Comparison of ENCODE assay signal across 1 cellular context in the genomic region with DNA sequence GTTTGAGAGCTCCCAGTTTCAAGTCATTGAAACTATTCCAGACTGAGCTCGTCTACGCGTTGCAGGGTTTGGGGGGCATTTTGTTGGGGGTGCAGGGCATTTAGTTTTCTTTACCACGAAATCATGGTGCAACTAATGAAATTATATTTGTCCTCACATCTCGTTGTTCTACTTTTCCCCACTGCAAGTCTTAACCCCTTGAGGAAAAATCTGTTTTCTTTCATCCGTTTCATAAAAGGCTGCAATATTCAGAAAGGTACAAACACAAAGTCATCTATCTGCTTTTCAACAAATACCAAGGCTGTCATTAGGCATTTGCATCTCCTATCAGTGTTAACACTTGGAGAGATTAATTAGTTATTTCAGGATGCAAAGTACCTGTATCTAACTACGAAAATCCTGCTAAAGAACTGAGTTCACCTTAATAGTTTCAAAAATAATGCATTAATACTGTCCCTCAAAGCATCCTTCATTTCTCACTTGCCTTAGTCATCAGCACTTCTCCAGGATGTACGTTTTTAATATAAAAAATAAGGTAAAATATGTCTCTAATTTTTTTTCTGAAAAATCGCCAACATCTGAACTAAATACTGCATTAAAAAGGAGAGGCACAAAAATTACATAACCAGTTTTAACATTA.
TF ChIP-seq lines count a peak whose summit lies in the region.

No MANE protein-coding gene starts in this region.

TF ChIP-seq in H1, 55 proteins besides CTCF, POLR2A, EP300 and RAD21:
- TF ChIP-seq KDM4A (IDR thresholded peaks at IDR 0.05; ENCODE audit: low read depth, low read length, severe bottlenecking) (no peak), KDM1A (IDR thresholded peaks at IDR 0.05; ENCODE audit: borderline replicate concordance, low read length) (no peak), CEBPB (IDR thresholded peaks at IDR 0.05; ENCODE audit: low read depth, low read length) (no peak), SIRT6 (IDR thresholded peaks at IDR 0.05; ENCODE audit: low read length) (peak; percentile 14), NRF1 (IDR thresholded peaks at IDR 0.05; ENCODE audit: low read depth, low read length) (peak; percentile 16; the same call in 1 of the 2 replicates), CBX5 (IDR thresholded peaks at IDR 0.05; ENCODE audit: low read depth, low read length) (no peak), SIX5 (IDR thresholded peaks at IDR 0.05; ENCODE audit: low read depth, low read length) (no peak), HDAC2 (IDR thresholded peaks at IDR 0.05; ENCODE audit: borderline replicate concordance in 1 of 2, low read depth in 2 of 2, low read length in 2 of 2) (no peak), SP1 (IDR thresholded peaks at IDR 0.05; ENCODE audit: low read depth, low read length) (no peak; the same call in 1 of the 2 replicates), TBP (IDR thresholded peaks at IDR 0.05; ENCODE audit: low read depth, low read length) (peak; percentile 91), SP4 (IDR thresholded peaks at IDR 0.05; ENCODE audit: low read length) (no peak; the same call in 1 of the 2 replicates), CHD1 (IDR thresholded peaks at IDR 0.05; ENCODE audit: low read depth, low read length) (peak; percentile 87), YY1 (IDR thresholded peaks at IDR 0.05; ENCODE audit: low read depth, low read length) (no peak), EZH2 (IDR thresholded peaks at IDR 0.05; ENCODE audit: low read depth, low read length, severe bottlenecking) (no peak), JUND (IDR thresholded peaks at IDR 0.05; ENCODE audit: low read length) (no peak), CBX8 (IDR thresholded peaks at IDR 0.05; ENCODE audit: borderline replicate concordance, low read depth, low read length) (no peak), BRCA1 (IDR thresholded peaks at IDR 0.05; ENCODE audit: low read depth, low read length) (no peak), SIN3A (conservative IDR thresholded peaks at IDR 0.05 in 1 of 2, IDR thresholded peaks at IDR 0.05 in 1 of 2; ENCODE audit: low read depth in 1 of 2, low read length in 2 of 2) (peak in 1 of 2 experiments; percentile 55; a peak in 1 of 4 replicates), JUN (IDR thresholded peaks at IDR 0.05; ENCODE audit: low read depth, low read length) (no peak), EGR1 (IDR thresholded peaks at IDR 0.05; ENCODE audit: borderline replicate concordance, low read depth, low read length) (0 out of 2 replicates have a peak, but pooled peaks have one; percentile 7), TAF1 (IDR thresholded peaks at IDR 0.05; ENCODE audit: low read depth, low read length) (peak; percentile 97), POLR2AphosphoS5 (IDR thresholded peaks at IDR 0.05; ENCODE audit: low read depth, low read length) (peak; percentile 78), TAF7 (optimal IDR thresholded peaks at IDR 0.05; ENCODE audit: borderline replicate concordance, low read depth, low read length) (peak; percentile 80), TEAD4 (IDR thresholded peaks at IDR 0.05; ENCODE audit: low read depth, low read length) (no peak), GABPA (IDR thresholded peaks at IDR 0.05; ENCODE audit: borderline replicate concordance, insufficient read depth, low read length) (no peak), SUZ12 (IDR thresholded peaks at IDR 0.05; ENCODE audit: low read length) (no peak)
- TF ChIP-seq, protein P1, sequence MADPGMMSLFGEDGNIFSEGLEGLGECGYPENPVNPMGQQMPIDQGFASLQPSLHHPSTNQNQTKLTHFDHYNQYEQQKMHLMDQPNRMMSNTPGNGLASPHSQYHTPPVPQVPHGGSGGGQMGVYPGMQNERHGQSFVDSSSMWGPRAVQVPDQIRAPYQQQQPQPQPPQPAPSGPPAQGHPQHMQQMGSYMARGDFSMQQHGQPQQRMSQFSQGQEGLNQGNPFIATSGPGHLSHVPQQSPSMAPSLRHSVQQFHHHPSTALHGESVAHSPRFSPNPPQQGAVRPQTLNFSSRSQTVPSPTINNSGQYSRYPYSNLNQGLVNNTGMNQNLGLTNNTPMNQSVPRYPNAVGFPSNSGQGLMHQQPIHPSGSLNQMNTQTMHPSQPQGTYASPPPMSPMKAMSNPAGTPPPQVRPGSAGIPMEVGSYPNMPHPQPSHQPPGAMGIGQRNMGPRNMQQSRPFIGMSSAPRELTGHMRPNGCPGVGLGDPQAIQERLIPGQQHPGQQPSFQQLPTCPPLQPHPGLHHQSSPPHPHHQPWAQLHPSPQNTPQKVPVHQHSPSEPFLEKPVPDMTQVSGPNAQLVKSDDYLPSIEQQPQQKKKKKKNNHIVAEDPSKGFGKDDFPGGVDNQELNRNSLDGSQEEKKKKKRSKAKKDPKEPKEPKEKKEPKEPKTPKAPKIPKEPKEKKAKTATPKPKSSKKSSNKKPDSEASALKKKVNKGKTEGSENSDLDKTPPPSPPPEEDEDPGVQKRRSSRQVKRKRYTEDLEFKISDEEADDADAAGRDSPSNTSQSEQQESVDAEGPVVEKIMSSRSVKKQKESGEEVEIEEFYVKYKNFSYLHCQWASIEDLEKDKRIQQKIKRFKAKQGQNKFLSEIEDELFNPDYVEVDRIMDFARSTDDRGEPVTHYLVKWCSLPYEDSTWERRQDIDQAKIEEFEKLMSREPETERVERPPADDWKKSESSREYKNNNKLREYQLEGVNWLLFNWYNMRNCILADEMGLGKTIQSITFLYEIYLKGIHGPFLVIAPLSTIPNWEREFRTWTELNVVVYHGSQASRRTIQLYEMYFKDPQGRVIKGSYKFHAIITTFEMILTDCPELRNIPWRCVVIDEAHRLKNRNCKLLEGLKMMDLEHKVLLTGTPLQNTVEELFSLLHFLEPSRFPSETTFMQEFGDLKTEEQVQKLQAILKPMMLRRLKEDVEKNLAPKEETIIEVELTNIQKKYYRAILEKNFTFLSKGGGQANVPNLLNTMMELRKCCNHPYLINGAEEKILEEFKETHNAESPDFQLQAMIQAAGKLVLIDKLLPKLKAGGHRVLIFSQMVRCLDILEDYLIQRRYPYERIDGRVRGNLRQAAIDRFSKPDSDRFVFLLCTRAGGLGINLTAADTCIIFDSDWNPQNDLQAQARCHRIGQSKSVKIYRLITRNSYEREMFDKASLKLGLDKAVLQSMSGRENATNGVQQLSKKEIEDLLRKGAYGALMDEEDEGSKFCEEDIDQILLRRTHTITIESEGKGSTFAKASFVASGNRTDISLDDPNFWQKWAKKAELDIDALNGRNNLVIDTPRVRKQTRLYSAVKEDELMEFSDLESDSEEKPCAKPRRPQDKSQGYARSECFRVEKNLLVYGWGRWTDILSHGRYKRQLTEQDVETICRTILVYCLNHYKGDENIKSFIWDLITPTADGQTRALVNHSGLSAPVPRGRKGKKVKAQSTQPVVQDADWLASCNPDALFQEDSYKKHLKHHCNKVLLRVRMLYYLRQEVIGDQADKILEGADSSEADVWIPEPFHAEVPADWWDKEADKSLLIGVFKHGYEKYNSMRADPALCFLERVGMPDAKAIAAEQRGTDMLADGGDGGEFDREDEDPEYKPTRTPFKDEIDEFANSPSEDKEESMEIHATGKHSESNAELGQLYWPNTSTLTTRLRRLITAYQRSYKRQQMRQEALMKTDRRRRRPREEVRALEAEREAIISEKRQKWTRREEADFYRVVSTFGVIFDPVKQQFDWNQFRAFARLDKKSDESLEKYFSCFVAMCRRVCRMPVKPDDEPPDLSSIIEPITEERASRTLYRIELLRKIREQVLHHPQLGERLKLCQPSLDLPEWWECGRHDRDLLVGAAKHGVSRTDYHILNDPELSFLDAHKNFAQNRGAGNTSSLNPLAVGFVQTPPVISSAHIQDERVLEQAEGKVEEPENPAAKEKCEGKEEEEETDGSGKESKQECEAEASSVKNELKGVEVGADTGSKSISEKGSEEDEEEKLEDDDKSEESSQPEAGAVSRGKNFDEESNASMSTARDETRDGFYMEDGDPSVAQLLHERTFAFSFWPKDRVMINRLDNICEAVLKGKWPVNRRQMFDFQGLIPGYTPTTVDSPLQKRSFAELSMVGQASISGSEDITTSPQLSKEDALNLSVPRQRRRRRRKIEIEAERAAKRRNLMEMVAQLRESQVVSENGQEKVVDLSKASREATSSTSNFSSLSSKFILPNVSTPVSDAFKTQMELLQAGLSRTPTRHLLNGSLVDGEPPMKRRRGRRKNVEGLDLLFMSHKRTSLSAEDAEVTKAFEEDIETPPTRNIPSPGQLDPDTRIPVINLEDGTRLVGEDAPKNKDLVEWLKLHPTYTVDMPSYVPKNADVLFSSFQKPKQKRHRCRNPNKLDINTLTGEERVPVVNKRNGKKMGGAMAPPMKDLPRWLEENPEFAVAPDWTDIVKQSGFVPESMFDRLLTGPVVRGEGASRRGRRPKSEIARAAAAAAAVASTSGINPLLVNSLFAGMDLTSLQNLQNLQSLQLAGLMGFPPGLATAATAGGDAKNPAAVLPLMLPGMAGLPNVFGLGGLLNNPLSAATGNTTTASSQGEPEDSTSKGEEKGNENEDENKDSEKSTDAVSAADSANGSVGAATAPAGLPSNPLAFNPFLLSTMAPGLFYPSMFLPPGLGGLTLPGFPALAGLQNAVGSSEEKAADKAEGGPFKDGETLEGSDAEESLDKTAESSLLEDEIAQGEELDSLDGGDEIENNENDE (IDR thresholded peaks at IDR 0.05; ENCODE audit: insufficient replicate concordance, low read length): peak; percentile 75
